In genomic region chr3:66082679-66083078, GRCh38 we compare ENCODE assay signal across 18 cellular contexts. TPM values are rescaled to one million over a fixed set of nuclear protein-coding genes. Genes with fewer than 3 reads are reported as not detected.
DNase-seq lines count a peak whose midpoint lies in the region; ATAC-seq, FAIRE-seq and TF ChIP-seq lines count a peak whose summit lies in the region.
"Had no signal": no experiment of that assay in that cellular context is flagged by ENCODE, and none has a peak within 500 bp of the region (broad histone marks: within the 10 kb centered on the region; RNA-seq: fewer than 3 reads in every experiment).

No MANE protein-coding gene starts in this region.

- no peak overlapping the region for H2BK15ac ChIP-seq in neuronal stem cell (ENCODE audit: low read length)

- H3K18ac ChIP-seq in neuronal stem cell (ENCODE audit: low read length) = no peak overlapping the region

- no peak overlapping the region for H3K4me3 ChIP-seq in GM23248
- no peak overlapping the region for H3K4me3 ChIP-seq in PC-3 (ENCODE audit: low read length)
- no peak overlapping the region for H3K4me3 ChIP-seq in osteoblast (ENCODE audit: insufficient read depth, low read length)
- no peak overlapping the region for H3K4me3 ChIP-seq in pancreas
- no peak overlapping the region for H3K4me3 ChIP-seq in neuronal stem cell (ENCODE audit: low read length in 2 of 2)
- H3K4me3 ChIP-seq: GM12878, HAP-1, K562 had no signal

- no TSS peak for BruUV-seq in PC-3 (replicated peaks; lab: Mats Ljungman, UMichigan)

- H2BK120ac ChIP-seq in neuronal stem cell (ENCODE audit: low read depth, low read length) = no peak overlapping the region

- H4K20me1 ChIP-seq in GM23248 (ENCODE audit: insufficient read depth) (no peaks in the 10 kb centered on the region), PC-3 (ENCODE audit: low read length) (no peaks in the 10 kb centered on the region), osteoblast (ENCODE audit: insufficient read depth, low read length) (no peaks in the 10 kb centered on the region)

- no peak overlapping the region for H2BK5ac ChIP-seq in neuronal stem cell (ENCODE audit: low read length)

- H2AFZ ChIP-seq in GM23248 = no peak overlapping the region
- H2AFZ ChIP-seq in PC-3 (ENCODE audit: low read length) = no peak overlapping the region
- no peak overlapping the region for H2AFZ ChIP-seq in osteoblast (ENCODE audit: low read length)
- H2AFZ ChIP-seq in neuronal stem cell (ENCODE audit: low read length) = no peak overlapping the region

- no peaks in the 10 kb centered on the region for H3K9me2 ChIP-seq in GM23248 (ENCODE audit: insufficient read depth)
- H3K9me2 ChIP-seq in PC-3 (replicated peaks; ENCODE audit: low read length) = no peaks in the 10 kb centered on the region

- H3K27ac ChIP-seq in GM23248 = no peak overlapping the region
- H3K27ac ChIP-seq in PC-3 (ENCODE audit: low read length) = no peak overlapping the region
- H3K27ac ChIP-seq in osteoblast (ENCODE audit: low read depth, low read length) = peak overlapping the region; percentile 43
- H3K27ac ChIP-seq in caudate nucleus (ENCODE audit: low read depth, low read length) = no peak overlapping the region
- H3K27ac ChIP-seq in pancreas = no peak overlapping the region
- no peak overlapping the region for H3K27ac ChIP-seq in neuronal stem cell (replicated peaks; ENCODE audit: low read length)
- H3K27ac ChIP-seq: HL-60 had no signal

- CTCF ChIA-PET in PC-3 (lab: Charles Lee) = no interaction called here

- H3K79me2 ChIP-seq in GM23248 (ENCODE audit: insufficient read depth) (no peaks in the 10 kb centered on the region), PC-3 (ENCODE audit: low read length) (no peaks in the 10 kb centered on the region), osteoblast (ENCODE audit: insufficient read depth, low read length) (no peaks in the 10 kb centered on the region)

- H3F3A ChIP-seq in GM23248 (ENCODE audit: insufficient read depth) = peaks cover 6% of the 10 kb centered on the region; the same call in 1 of the 2 replicates
- no peaks in the 10 kb centered on the region for H3F3A ChIP-seq in PC-3 (ENCODE audit: low read length, unreplicated experiment)

- in situ Hi-C loops in GM23248 (cut with MboI) = no loop called here

- H3K9me3 ChIP-seq in GM23248 (ENCODE audit: low read depth) = no peaks in the 10 kb centered on the region
- H3K9me3 ChIP-seq in PC-3 (ENCODE audit: low read length) = no peaks in the 10 kb centered on the region
- H3K9me3 ChIP-seq in osteoblast (ENCODE audit: low read depth, low read length) = no peaks in the 10 kb centered on the region
- no peaks in the 10 kb centered on the region for H3K9me3 ChIP-seq in pancreas
- peaks cover 0 to 1% of the 10 kb centered on the region in 2 donors for H3K9me3 ChIP-seq in neuronal stem cell (replicated peaks in 1 of 2; ENCODE audit: control insufficient read depth in 2 of 2, insufficient read depth in 1 of 2, low read depth in 1 of 2, low read length in 2 of 2)
- H3K9me3 ChIP-seq: BE2C, HAP-1 had no signal

- no peak overlapping the region for H3K23ac ChIP-seq in neuronal stem cell (ENCODE audit: low read depth, low read length, poor library complexity)

- DNase-seq in GM23248 (peak; percentile 34), PC-3 (no peak), osteoblast (ENCODE audit: insufficient read length, low spot score, missing footprints) (no peak), caudate nucleus (lab: John Stamatoyannopoulos, UW) (no peak), pancreas (no peak), GM12891 (ENCODE audit: insufficient read length, low spot score) (no peak), neuronal stem cell (ENCODE audit: low spot score) (no peak)
- DNase-seq: ACHN; BE2C; C1 segment of cervical spinal cord; CD4-positive, CD25-positive, alpha-beta regulatory T cell; DMS79 treated with DMSO at 0.1 percent for 48 hours had no signal

- no peak for TF ChIP-seq POLR2A in GM12891 (IDR thresholded peaks at IDR 0.05; ENCODE audit: low read depth, low read length)

- H4K8ac ChIP-seq in neuronal stem cell (ENCODE audit: low read depth, low read length) = no peak overlapping the region

- H3K4me1 ChIP-seq in GM23248 (ENCODE audit: insufficient read depth) (no peaks in the 10 kb centered on the region; the same call in 1 of the 2 replicates), PC-3 (ENCODE audit: insufficient read depth, low read length) (no peaks in the 10 kb centered on the region), osteoblast (ENCODE audit: insufficient read depth, low read length) (peaks cover 18% of the 10 kb centered on the region), pancreas (no peaks in the 10 kb centered on the region), neuronal stem cell (ENCODE audit: control insufficient read depth in 2 of 2, insufficient read depth in 1 of 2, low read depth in 1 of 2, low read length in 2 of 2) (no peaks in the 10 kb centered on the region)
- H3K4me1 ChIP-seq: BE2C, HAP-1 had no signal

- no peak overlapping the region for H4K91ac ChIP-seq in neuronal stem cell (ENCODE audit: low read depth, low read length, poor library complexity)

- no peak overlapping the region for H3K14ac ChIP-seq in neuronal stem cell (ENCODE audit: low read length)

- no peaks in the 10 kb centered on the region for H3K79me1 ChIP-seq in neuronal stem cell (ENCODE audit: low read depth, low read length)

- no peak overlapping the region for H2AK5ac ChIP-seq in neuronal stem cell (ENCODE audit: low read depth, low read length)

- TF ChIP-seq CTCF in PC-3 (conservative IDR thresholded peaks at IDR 0.05; ENCODE audit: low read depth, low read length) = no peak
- TF ChIP-seq CTCF in osteoblast (IDR thresholded peaks at IDR 0.05; ENCODE audit: extremely low read depth, low read depth, low read length) = no peak
- no peak for TF ChIP-seq CTCF in pancreas (IDR thresholded peaks at IDR 0.05)

- H3K27me3 ChIP-seq in GM23248 (replicated peaks; ENCODE audit: insufficient read depth) = no peaks in the 10 kb centered on the region
- no peaks in the 10 kb centered on the region for H3K27me3 ChIP-seq in PC-3 (ENCODE audit: low read length)
- H3K27me3 ChIP-seq in osteoblast (ENCODE audit: insufficient read depth, low read length) = no peaks in the 10 kb centered on the region
- no peaks in the 10 kb centered on the region for H3K27me3 ChIP-seq in pancreas
- no peaks in the 10 kb centered on the region for H3K27me3 ChIP-seq in neuronal stem cell (ENCODE audit: control insufficient read depth in 3 of 3, insufficient read depth in 3 of 3, low read depth in 1 of 3, low read length in 3 of 3)
- H3K27me3 ChIP-seq: BE2C had no signal

- intact Hi-C loops in PC-3 (cut with micrococcal nuclease) (no loop called here), pancreas (cut with DNase I) (no loop called here)

- ATAC-seq in PC-3 = peak; percentile 50
- no peak for ATAC-seq in pancreas
- ATAC-seq: GM12878, K562 had no signal

- no peak overlapping the region for H3K4ac ChIP-seq in neuronal stem cell (ENCODE audit: low read length)

- POLR2A ChIA-PET in PC-3 (lab: Charles Lee; ENCODE audit: unreplicated experiment) = no interaction called here

- H3K4me2 ChIP-seq in GM23248 (ENCODE audit: unreplicated experiment) (no peak overlapping the region), PC-3 (ENCODE audit: low read length) (no peak overlapping the region), osteoblast (ENCODE audit: insufficient read depth, low read length) (no peak overlapping the region), neuronal stem cell (ENCODE audit: insufficient read depth, low read length, poor library complexity, severe bottlenecking) (no peak overlapping the region)

- no peak overlapping the region for H2BK12ac ChIP-seq in neuronal stem cell (ENCODE audit: low read length)

- FAIRE-seq in pancreas (lab: Jason Lieb, UNC) = no peak
- FAIRE-seq in GM12891 (lab: Jason Lieb, UNC) = no peak
- FAIRE-seq: A204.1, GM12878, GM19239, K562 had no signal

- H3K9ac ChIP-seq in GM23248 (no peak overlapping the region), PC-3 (ENCODE audit: low read length) (no peak overlapping the region), neuronal stem cell (ENCODE audit: low read depth, low read length, poor library complexity) (no peak overlapping the region)

- H3K36me3 ChIP-seq in GM23248 (ENCODE audit: low read depth) (no peaks in the 10 kb centered on the region), PC-3 (ENCODE audit: low read depth, low read length) (no peaks in the 10 kb centered on the region), osteoblast (ENCODE audit: insufficient read depth, low read length) (no peaks in the 10 kb centered on the region), pancreas (no peaks in the 10 kb centered on the region), neuronal stem cell (replicated peaks in 1 of 2; ENCODE audit: control insufficient read depth in 2 of 2, insufficient read depth in 2 of 2, low read length in 2 of 2) (no peaks in the 10 kb centered on the region)
- H3K36me3 ChIP-seq: BE2C, HAP-1 had no signal

TF ChIP-seq in GM12891, 5 proteins besides CTCF, POLR2A, EP300 and RAD21:
- TF ChIP-seq PAX5 (IDR thresholded peaks at IDR 0.05; ENCODE audit: insufficient read depth, low read length, severe bottlenecking) (no peak), POU2F2 (IDR thresholded peaks at IDR 0.05; ENCODE audit: low read depth, low read length) (no peak), POLR2AphosphoS5 (IDR thresholded peaks at IDR 0.05; ENCODE audit: low read depth, low read length) (no peak), TAF1 (IDR thresholded peaks at IDR 0.05; ENCODE audit: low read depth, low read length) (no peak), SPI1 (IDR thresholded peaks at IDR 0.05; ENCODE audit: low read depth, low read length) (no peak)

RNA-seq across cellular contexts. Expression of gene MAGI1, which starts 44.0 kb away (rescaled TPM):
- 13.8 and 34.1 TPM in 2 replicates for total RNA-seq in GM23248 (2014; rRNA removed; shearing (Covaris generic))
- polyA plus RNA-seq in GM23248 (2016; fragmentation: Nextera tagmentation; extraction: Ambion mirVana) = 5.8 and 7.3 TPM in 2 replicates
- 8.9 and 12.7 TPM in 2 replicates for total RNA-seq in PC-3 (2014; rRNA removed)
- 61.0 and 66.6 TPM in 2 replicates for total RNA-seq in osteoblast
- 10 to 100 TPM; 22.1 to 45.1 (median 28.1) TPM for total RNA-seq in pancreas
- 10 to 100 TPM; 19.7 to 27.9 TPM for polyA plus RNA-seq in pancreas
- polyA plus RNA-seq in GM12891 (2012; ENCODE audit: low read depth, missing spikeins) = 0.08 TPM
- polyA plus RNA-seq in neuronal stem cell (2013, experiment 1 of 2) = 17.7 TPM
- polyA plus RNA-seq in neuronal stem cell (2013, experiment 2 of 2) = 18.1 TPM
